22 cellular contexts compared by ENCODE assay signal in genomic region chr2:152548111-152548875, GRCh38.
DNase-seq lines count a peak whose midpoint lies in the region; ATAC-seq and TF ChIP-seq lines count a peak whose summit lies in the region.
"Had no signal": no experiment of that assay in that cellular context is flagged by ENCODE, and none has a peak within 500 bp of the region (broad histone marks: within the 10 kb centered on the region; RNA-seq: fewer than 3 reads in every experiment).

No MANE protein-coding gene starts in this region.

- peak; percentile 67 for DNase-seq in NCI-H82 (lab: John Stamatoyannopoulos, UW)
- DNase-seq in NCI-H82 treated with DMSO at 0.1 percent for 48 hours (lab: John Stamatoyannopoulos, UW; ENCODE audit: unreplicated experiment): no peak
- no peak for DNase-seq in WTC11 (ENCODE audit: low spot score)
- DNase-seq in kidney glomerular epithelial cell (lab: John Stamatoyannopoulos, UW): peak; percentile 30
- no peak for DNase-seq in SKM-1 (lab: John Stamatoyannopoulos, UW; ENCODE audit: unreplicated experiment)
- no peak for DNase-seq in activated CD4-positive, alpha-beta memory T cell treated with anti-CD3 and anti-CD28 coated beads for 36 hours
- no peak for DNase-seq in SW 1271 (lab: John Stamatoyannopoulos, UW)
- DNase-seq: activated CD4-positive, alpha-beta T cell treated with anti-CD3 and anti-CD28 coated beads for 1 hour; activated CD8-positive, alpha-beta memory T cell treated with anti-CD3 and anti-CD28 coated beads for 24 hours; activated T-cell treated with anti-CD3 and anti-CD28 coated beads, Interleukin-2, amount 50 U/mL, for 24 hours; adrenal gland; BE2C; COR-L47; DMS79 treated with DMSO at 0.1 percent for 48 hours; hypothalamus; NCI-H1417; stimulated activated CD4-positive, alpha-beta T cell treated with anti-CD3 and anti-CD28 coated beads, Interleukin-4, amount 100 ng/mL, for 1 hour; stimulated activated naive CD4-positive, alpha-beta T cell; transverse colon had no signal

- CTCF ChIA-PET in WTC11 (lab: Charles Lee): no interaction called here
- CTCF ChIA-PET in activated CD4-positive, alpha-beta memory T cell treated with anti-CD3 and anti-CD28 coated beads for 36 hours (lab: Charles Lee): no interaction called here

- H3K36me3 Mint-ChIP-seq in WTC11: peaks cover 4% of the 10 kb centered on the region
- H3K36me3 Mint-ChIP-seq in activated CD4-positive, alpha-beta memory T cell treated with anti-CD3 and anti-CD28 coated beads for 36 hours: no peaks in the 10 kb centered on the region

- intact Hi-C loops in activated CD4-positive, alpha-beta memory T cell treated with anti-CD3 and anti-CD28 coated beads for 36 hours (cut with micrococcal nuclease): no loop called here

- POLR2A ChIA-PET in WTC11 (lab: Charles Lee): no interaction called here
- POLR2A ChIA-PET in activated CD4-positive, alpha-beta memory T cell treated with anti-CD3 and anti-CD28 coated beads for 36 hours (lab: Charles Lee): no interaction called here

- no peak for TF ChIP-seq CTCF in WTC11 (IDR thresholded peaks at IDR 0.05)

- H3K4me1 Mint-ChIP-seq in WTC11: peaks cover 11% of the 10 kb centered on the region
- no peaks in the 10 kb centered on the region for H3K4me1 Mint-ChIP-seq in activated CD4-positive, alpha-beta memory T cell treated with anti-CD3 and anti-CD28 coated beads for 36 hours (ENCODE audit: low read depth)

- ATAC-seq in WTC11 (no peak), HG02588 (IDR thresholded peaks at IDR 0.05; ENCODE audit: unreplicated experiment) (no peak)
- ATAC-seq: Right ventricle myocardium inferior had no signal

- H3K27me3 Mint-ChIP-seq in WTC11 (ENCODE audit: low read depth): no peaks in the 10 kb centered on the region
- H3K27me3 Mint-ChIP-seq in activated CD4-positive, alpha-beta memory T cell treated with anti-CD3 and anti-CD28 coated beads for 36 hours: peaks cover 2% of the 10 kb centered on the region
- H3K27me3 Mint-ChIP-seq: dendritic cell treated with granulocyte-macrophage colony-stimulating factor and Interleukin-4, amounts not matched to agents 40 ng/mL and 50 ng/mL, for 4 days had no signal

- H3K9me3 Mint-ChIP-seq in WTC11: no peaks in the 10 kb centered on the region
- no peaks in the 10 kb centered on the region for H3K9me3 Mint-ChIP-seq in activated CD4-positive, alpha-beta memory T cell treated with anti-CD3 and anti-CD28 coated beads for 36 hours
- H3K9me3 Mint-ChIP-seq: activated T-cell treated with anti-CD3 and anti-CD28 coated beads, Interleukin-2, amount 50 U/mL, for 24 hours; dendritic cell treated with granulocyte-macrophage colony-stimulating factor and Interleukin-4, amounts not matched to agents 40 ng/mL and 50 ng/mL, for 4 days had no signal

- H3K27ac Mint-ChIP-seq in WTC11: peak overlapping the region; percentile 2; the same call in 1 of the 2 replicates
- no peak overlapping the region for H3K27ac Mint-ChIP-seq in activated CD4-positive, alpha-beta memory T cell treated with anti-CD3 and anti-CD28 coated beads for 36 hours
- H3K27ac Mint-ChIP-seq: activated T-cell treated with anti-CD3 and anti-CD28 coated beads, Interleukin-2, amount 50 U/mL, for 24 hours; dendritic cell treated with granulocyte-macrophage colony-stimulating factor and Interleukin-4, amounts not matched to agents 40 ng/mL and 50 ng/mL, for 4 days had no signal

- H3K4me3 Mint-ChIP-seq in WTC11: no peak overlapping the region
- no peak overlapping the region for H3K4me3 Mint-ChIP-seq in activated CD4-positive, alpha-beta memory T cell treated with anti-CD3 and anti-CD28 coated beads for 36 hours
- H3K4me3 Mint-ChIP-seq: activated T-cell treated with anti-CD3 and anti-CD28 coated beads, Interleukin-2, amount 50 U/mL, for 24 hours; dendritic cell treated with granulocyte-macrophage colony-stimulating factor and Interleukin-4, amounts not matched to agents 40 ng/mL and 50 ng/mL, for 4 days had no signal

TF ChIP-seq in WTC11, 78 proteins besides CTCF, POLR2A, EP300 and RAD21 (continues in another document):
- TF ChIP-seq ZNF416 (CRISPR knock-in tag; IDR thresholded peaks at IDR 0.05) (no peak), CREB1 (CRISPR knock-in tag; IDR thresholded peaks at IDR 0.05) (no peak), AR (CRISPR knock-in tag; IDR thresholded peaks at IDR 0.05) (no peak), ZNF232 (CRISPR knock-in tag; IDR thresholded peaks at IDR 0.05) (no peak), FOXK1 (CRISPR knock-in tag; IDR thresholded peaks at IDR 0.05) (no peak), ESRRA (CRISPR knock-in tag; IDR thresholded peaks at IDR 0.05; ENCODE audit: borderline replicate concordance) (no peak), IRF2 (CRISPR knock-in tag; IDR thresholded peaks at IDR 0.05; ENCODE audit: borderline replicate concordance, low read depth) (no peak), PRRX2 (CRISPR knock-in tag; IDR thresholded peaks at IDR 0.05) (no peak), JUN (CRISPR knock-in tag; IDR thresholded peaks at IDR 0.05) (no peak)
- TF ChIP-seq, protein P1, sequence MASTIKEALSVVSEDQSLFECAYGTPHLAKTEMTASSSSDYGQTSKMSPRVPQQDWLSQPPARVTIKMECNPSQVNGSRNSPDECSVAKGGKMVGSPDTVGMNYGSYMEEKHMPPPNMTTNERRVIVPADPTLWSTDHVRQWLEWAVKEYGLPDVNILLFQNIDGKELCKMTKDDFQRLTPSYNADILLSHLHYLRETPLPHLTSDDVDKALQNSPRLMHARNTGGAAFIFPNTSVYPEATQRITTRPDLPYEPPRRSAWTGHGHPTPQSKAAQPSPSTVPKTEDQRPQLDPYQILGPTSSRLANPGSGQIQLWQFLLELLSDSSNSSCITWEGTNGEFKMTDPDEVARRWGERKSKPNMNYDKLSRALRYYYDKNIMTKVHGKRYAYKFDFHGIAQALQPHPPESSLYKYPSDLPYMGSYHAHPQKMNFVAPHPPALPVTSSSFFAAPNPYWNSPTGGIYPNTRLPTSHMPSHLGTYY (CRISPR knock-in tag; IDR thresholded peaks at IDR 0.05): no peak
- TF ChIP-seq, protein P2, sequence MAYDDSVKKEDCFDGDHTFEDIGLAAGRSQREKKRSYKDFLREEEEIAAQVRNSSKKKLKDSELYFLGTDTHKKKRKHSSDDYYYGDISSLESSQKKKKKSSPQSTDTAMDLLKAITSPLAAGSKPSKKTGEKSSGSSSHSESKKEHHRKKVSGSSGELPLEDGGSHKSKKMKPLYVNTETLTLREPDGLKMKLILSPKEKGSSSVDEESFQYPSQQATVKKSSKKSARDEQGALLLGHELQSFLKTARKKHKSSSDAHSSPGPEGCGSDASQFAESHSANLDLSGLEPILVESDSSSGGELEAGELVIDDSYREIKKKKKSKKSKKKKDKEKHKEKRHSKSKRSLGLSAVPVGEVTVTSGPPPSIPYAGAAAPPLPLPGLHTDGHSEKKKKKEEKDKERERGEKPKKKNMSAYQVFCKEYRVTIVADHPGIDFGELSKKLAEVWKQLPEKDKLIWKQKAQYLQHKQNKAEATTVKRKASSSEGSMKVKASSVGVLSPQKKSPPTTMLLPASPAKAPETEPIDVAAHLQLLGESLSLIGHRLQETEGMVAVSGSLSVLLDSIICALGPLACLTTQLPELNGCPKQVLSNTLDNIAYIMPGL (CRISPR knock-in tag; IDR thresholded peaks at IDR 0.05): no peak
- TF ChIP-seq, protein P3, sequence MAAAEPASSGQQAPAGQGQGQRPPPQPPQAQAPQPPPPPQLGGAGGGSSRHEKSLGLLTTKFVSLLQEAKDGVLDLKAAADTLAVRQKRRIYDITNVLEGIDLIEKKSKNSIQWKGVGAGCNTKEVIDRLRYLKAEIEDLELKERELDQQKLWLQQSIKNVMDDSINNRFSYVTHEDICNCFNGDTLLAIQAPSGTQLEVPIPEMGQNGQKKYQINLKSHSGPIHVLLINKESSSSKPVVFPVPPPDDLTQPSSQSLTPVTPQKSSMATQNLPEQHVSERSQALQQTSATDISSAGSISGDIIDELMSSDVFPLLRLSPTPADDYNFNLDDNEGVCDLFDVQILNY (CRISPR knock-in tag; IDR thresholded peaks at IDR 0.05): no peak
- TF ChIP-seq, protein P4, sequence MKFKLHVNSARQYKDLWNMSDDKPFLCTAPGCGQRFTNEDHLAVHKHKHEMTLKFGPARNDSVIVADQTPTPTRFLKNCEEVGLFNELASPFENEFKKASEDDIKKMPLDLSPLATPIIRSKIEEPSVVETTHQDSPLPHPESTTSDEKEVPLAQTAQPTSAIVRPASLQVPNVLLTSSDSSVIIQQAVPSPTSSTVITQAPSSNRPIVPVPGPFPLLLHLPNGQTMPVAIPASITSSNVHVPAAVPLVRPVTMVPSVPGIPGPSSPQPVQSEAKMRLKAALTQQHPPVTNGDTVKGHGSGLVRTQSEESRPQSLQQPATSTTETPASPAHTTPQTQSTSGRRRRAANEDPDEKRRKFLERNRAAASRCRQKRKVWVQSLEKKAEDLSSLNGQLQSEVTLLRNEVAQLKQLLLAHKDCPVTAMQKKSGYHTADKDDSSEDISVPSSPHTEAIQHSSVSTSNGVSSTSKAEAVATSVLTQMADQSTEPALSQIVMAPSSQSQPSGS (CRISPR knock-in tag; IDR thresholded peaks at IDR 0.05; ENCODE audit: borderline replicate concordance, low read depth): no peak

Comparison
In these comparisons a context has a peak if more than half of its experiments do, and no peak if none do; other contexts are left out.
1. DNase-seq: peak in NCI-H82 (single experiment) and kidney glomerular epithelial cell (single experiment); none in NCI-H82 treated with DMSO at 0.1 percent for 48 hours (single experiment), WTC11 (single experiment), SKM-1 (single experiment), activated CD4-positive, alpha-beta memory T cell treated with anti-CD3 and anti-CD28 coated beads for 36 hours (single experiment) and SW 1271 (0 of 2).